20 cellular contexts compared by ENCODE assay signal in the genomic region with DNA sequence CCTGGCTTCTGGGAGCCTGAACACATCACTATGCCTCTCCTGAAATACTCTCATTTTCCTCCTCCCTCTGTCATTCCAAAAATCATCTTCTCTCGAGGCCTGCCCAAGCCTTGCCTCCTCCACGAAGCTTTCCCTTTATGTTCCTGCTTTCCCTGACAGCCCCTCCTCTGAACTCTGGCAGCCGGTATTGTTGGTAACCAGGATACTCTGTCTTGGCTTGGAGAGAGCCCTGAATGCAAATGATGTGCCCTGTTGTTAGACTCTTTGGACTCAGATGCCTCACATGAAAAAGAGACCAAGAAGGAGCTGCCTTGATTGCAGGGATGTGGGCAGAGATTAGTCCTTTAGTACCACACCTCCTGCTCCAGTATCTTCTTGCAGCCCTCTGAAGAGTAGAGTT.
DNase-seq lines count a peak whose midpoint lies in the region; ATAC-seq and TF ChIP-seq lines count a peak whose summit lies in the region.
"Had no signal": no experiment of that assay in that cellular context is flagged by ENCODE, and none has a peak within 500 bp of the region (broad histone marks: within the 10 kb centered on the region; RNA-seq: fewer than 3 reads in every experiment).

No MANE protein-coding gene starts in this region.

- TF ChIP-seq CTCF in nephron progenitor cell (IDR thresholded peaks at IDR 0.05) (no peak), left lung (IDR thresholded peaks at IDR 0.05) (no peak)

- no peaks in the 10 kb centered on the region for H3K36me3 Mint-ChIP-seq in nephron progenitor cell (ENCODE audit: low read depth)

- H3K9me3 Mint-ChIP-seq in nephron progenitor cell, result no peaks in the 10 kb centered on the region
- H3K9me3 Mint-ChIP-seq: CD4-positive, alpha-beta T cell; H9; HFFc6 had no signal

- H3K36me3 ChIP-seq in left lung, result no peaks in the 10 kb centered on the region
- H3K36me3 ChIP-seq: BLaER1, Peyer's patch, SJCRH30 had no signal

- no peak for ATAC-seq in GM18502 (IDR thresholded peaks at IDR 0.05; ENCODE audit: poor library complexity, unreplicated experiment)
- no peak for ATAC-seq in HG03342 (IDR thresholded peaks at IDR 0.05; ENCODE audit: unreplicated experiment)
- ATAC-seq in left lung, result no peak

- no peaks in the 10 kb centered on the region for H3K9me3 ChIP-seq in left lung
- H3K9me3 ChIP-seq: BLaER1, Peyer's patch, SJCRH30 had no signal

- H3K27ac Mint-ChIP-seq in nephron progenitor cell, result peak overlapping the region; percentile 40
- H3K27ac Mint-ChIP-seq: CD4-positive, alpha-beta T cell; H9 had no signal

- peaks cover 33% of the 10 kb centered on the region for H3K4me1 Mint-ChIP-seq in nephron progenitor cell

- H3K4me1 ChIP-seq in left lung, result peaks cover 0 to 5% of the 10 kb centered on the region in 2 donors
- H3K4me1 ChIP-seq: BLaER1, Peyer's patch, SJCRH30 had no signal

- peaks cover 5 to 9% of the 10 kb centered on the region in 2 donors for H3K27me3 ChIP-seq in left lung
- H3K27me3 ChIP-seq: Peyer's patch, SJCRH30 had no signal

- intact Hi-C loops in left lung (cut with DNase I), result no loop called here

- H3K27ac ChIP-seq in angular gyrus (ENCODE audit: low read depth, low read length), result peak overlapping the region; percentile 22
- no peak overlapping the region for H3K27ac ChIP-seq in left lung
- H3K27ac ChIP-seq: BLaER1, GM23248, Peyer's patch, SJCRH30 had no signal

- DNase-seq in globus pallidus (ENCODE audit: low spot score), result peak; percentile 33
- no peak for DNase-seq in nephron progenitor cell
- DNase-seq in iPS-NIHi11 (ENCODE audit: low spot score), result no peak
- DNase-seq in left lung, result no peak
- DNase-seq: CD4-positive, alpha-beta T cell; DND-41; GM23248; H9; HFFc6; NCI-H1092 treated with DMSO at 0.1 percent for 48 hours; NCI-H146; NCI-H2029 treated with DMSO at 0.1 percent for 48 hours; NCI-H345; NCI-H524; Peyer's patch; SJCRH30 had no signal

- no peak overlapping the region for H3K4me3 ChIP-seq in left lung
- H3K4me3 ChIP-seq: BLaER1, GM23248, Peyer's patch, SJCRH30 had no signal

- peaks cover 16% of the 10 kb centered on the region for H3K27me3 Mint-ChIP-seq in nephron progenitor cell (ENCODE audit: low read depth, poor library complexity)

- H3K4me3 Mint-ChIP-seq in nephron progenitor cell, result peak overlapping the region; percentile 24
- H3K4me3 Mint-ChIP-seq: CD4-positive, alpha-beta T cell; H9; HFFc6 had no signal
